Comparison of ENCODE assay signal across 8 cellular contexts in the genomic region with DNA sequence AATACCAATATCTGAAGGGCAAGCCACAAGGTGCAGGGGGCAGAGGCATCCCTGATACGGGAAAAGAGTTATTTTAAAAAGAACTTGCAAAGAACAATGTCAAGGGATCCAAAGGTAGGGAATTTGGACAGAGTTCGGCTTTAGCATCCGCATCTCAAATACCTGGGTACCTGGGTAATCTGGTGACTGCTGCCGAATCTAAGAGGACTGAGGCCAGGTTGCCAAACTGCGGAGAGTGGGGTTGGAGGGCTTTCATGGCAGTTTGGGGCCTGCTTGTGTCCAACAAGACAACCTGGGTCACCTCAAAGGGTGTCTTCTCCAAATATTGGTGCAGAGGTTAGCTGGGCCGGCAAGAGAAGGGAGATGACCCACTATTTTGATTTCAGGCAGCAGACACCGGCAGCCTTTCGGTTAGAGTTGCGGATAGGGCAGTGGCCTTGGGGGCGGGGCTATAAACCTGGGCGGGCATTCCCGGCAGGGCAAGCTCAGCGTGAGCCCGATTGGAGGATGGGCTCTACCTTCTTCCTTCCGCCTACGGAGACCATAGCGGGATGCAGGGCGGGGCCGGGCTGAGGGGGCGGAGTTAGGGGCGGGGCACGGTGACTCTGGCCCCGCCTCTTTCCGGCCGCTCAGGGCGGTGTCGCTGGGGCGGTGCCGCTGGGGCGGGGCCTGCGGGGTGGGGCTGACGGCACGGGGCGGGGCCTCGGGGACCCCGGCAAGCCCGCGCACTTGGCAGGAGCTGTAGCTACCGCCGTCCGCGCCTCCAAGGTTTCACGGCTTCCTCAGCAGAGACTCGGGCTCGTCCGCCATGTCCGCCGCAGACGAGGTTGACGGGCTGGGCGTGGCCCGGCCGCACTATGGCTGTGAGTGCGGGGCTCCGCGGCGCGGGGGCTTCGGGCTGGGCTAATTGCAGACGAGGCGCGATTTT. TPM values are rescaled to one million over a fixed set of nuclear protein-coding genes. Genes with fewer than 3 reads are reported as not detected.
DNase-seq lines count a peak whose midpoint lies in the region; ATAC-seq, FAIRE-seq and TF ChIP-seq lines count a peak whose summit lies in the region.

Gene IQGAP1, plus strand, starts transcription at position 709 of the 928 bp plus-strand sequence. Its CDS starts 100 bp downstream, at position 809.

- peaks cover 46% of the 10 kb centered on the region for H3K4me1 ChIP-seq in left ventricle myocardium inferior
- no peaks in the 10 kb centered on the region for H3K4me1 ChIP-seq in prostate gland (replicated peaks)
- H3K4me1 ChIP-seq in urinary bladder (ENCODE audit: insufficient read depth): peaks cover 1% of the 10 kb centered on the region

- H3K4me3 ChIP-seq in left ventricle myocardium inferior (peak within 1 kb of the TSS; percentile 98), prostate gland (peak within 1 kb of the TSS; percentile 73 to 99), urinary bladder (ENCODE audit: low read depth, low read length) (peak within 1 kb of the TSS; percentile 83)

- DNase-seq in GM12892 (ENCODE audit: insufficient read length) (peak; percentile 91), NCI-H146 (lab: John Stamatoyannopoulos, UW) (peak; percentile 94), T-helper 1 cell (peak; percentile 89 to 98 (median 95)), amniotic epithelial cell (ENCODE audit: low read depth) (peak; percentile 94), left ventricle myocardium inferior (peak; percentile 97), prostate gland (ENCODE audit: low spot score) (peak; percentile 97)

- TF ChIP-seq POLR2A in GM12892 (IDR thresholded peaks at IDR 0.05; ENCODE audit: low read depth, low read length) (peak; percentile 93), prostate gland (IDR thresholded peaks at IDR 0.05) (peak; percentile 85)

- peak; percentile 96 for FAIRE-seq in GM12892 (lab: Jason Lieb, UNC)

- intact Hi-C loops in left ventricle myocardium inferior (cut with micrococcal nuclease) (no loop called here), prostate gland (cut with DNase I) (no loop called here)

- H3K36me3 ChIP-seq in left ventricle myocardium inferior (peaks cover 13% of the 10 kb centered on the region), prostate gland (no peaks in the 10 kb centered on the region), urinary bladder (ENCODE audit: insufficient read depth) (no peaks in the 10 kb centered on the region)

- WGBS in prostate gland: 6% methylated on average over 42 of the region's 62 CpGs
- WGBS in urinary bladder: 6% methylated on average over 62 of the region's 62 CpGs

- TF ChIP-seq CTCF in left ventricle myocardium inferior (IDR thresholded peaks at IDR 0.05; ENCODE audit: borderline replicate concordance): no peak
- no peak for TF ChIP-seq CTCF in prostate gland (IDR thresholded peaks at IDR 0.05)

- H3K27me3 ChIP-seq in left ventricle myocardium inferior (ENCODE audit: low read depth) (no peaks in the 10 kb centered on the region), prostate gland (replicated peaks; ENCODE audit: insufficient read depth) (no peaks in the 10 kb centered on the region)

- peak; percentile 88 for ATAC-seq in HG02852 (IDR thresholded peaks at IDR 0.05; ENCODE audit: unreplicated experiment)

- H3K27ac ChIP-seq in left ventricle myocardium inferior (replicated peaks) (peak within 1 kb of the TSS; percentile 98), prostate gland (peak within 1 kb of the TSS; percentile 90 to 97), urinary bladder (ENCODE audit: low read depth) (peak within 1 kb of the TSS; percentile 99)

- H3K9me3 ChIP-seq in left ventricle myocardium inferior (replicated peaks): no peaks in the 10 kb centered on the region
- no peaks in the 10 kb centered on the region for H3K9me3 ChIP-seq in prostate gland

RNA-seq across cellular contexts. Expression of gene IQGAP1, which starts in this region (rescaled TPM):
- polyA plus RNA-seq in GM12892 (2012; ENCODE audit: missing spikeins): 84.6 TPM
- total RNA-seq in left ventricle myocardium inferior (39.2 TPM), prostate gland (100 to 1,000 TPM; 131 to 155 TPM), urinary bladder (257 TPM)
- polyA plus RNA-seq in urinary bladder: 147 TPM

Comparison
In these comparisons a context has a peak if more than half of its experiments do, and no peak if none do; other contexts are left out.
1. Peak in every context shown above with its lines: DNase-seq, ATAC-seq, H3K4me3 ChIP-seq and H3K27ac ChIP-seq.